In the genomic region with DNA sequence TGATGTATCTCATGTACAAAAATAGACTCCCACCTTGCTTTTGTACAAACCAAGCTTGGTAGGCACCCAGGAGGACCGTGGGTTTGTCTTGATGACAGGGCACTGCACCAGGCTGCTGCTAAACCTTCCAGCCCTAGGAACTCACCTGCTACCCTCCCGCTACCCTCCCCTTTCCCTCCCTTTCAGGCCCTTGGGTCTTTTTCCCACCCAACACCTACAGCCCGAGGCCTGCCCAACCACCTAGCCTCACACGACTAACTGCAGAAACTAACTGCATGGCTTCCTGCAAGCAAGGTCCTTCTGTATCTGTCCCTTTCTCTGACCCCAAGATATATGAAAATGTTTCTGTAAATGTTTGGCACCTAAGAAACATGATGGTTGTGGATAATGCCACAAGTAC, we compare ENCODE assay signal across 1 cellular context.
TF ChIP-seq lines count a peak whose summit lies in the region.

No MANE protein-coding gene starts in this region.

TF ChIP-seq in GM12891, 5 proteins besides CTCF, POLR2A, EP300 and RAD21:
- no peak for TF ChIP-seq POU2F2 (IDR thresholded peaks at IDR 0.05; ENCODE audit: low read depth, low read length)
- no peak for TF ChIP-seq POLR2AphosphoS5 (IDR thresholded peaks at IDR 0.05; ENCODE audit: low read depth, low read length)
- no peak for TF ChIP-seq SPI1 (IDR thresholded peaks at IDR 0.05; ENCODE audit: low read depth, low read length)
- TF ChIP-seq PAX5 (IDR thresholded peaks at IDR 0.05; ENCODE audit: insufficient read depth, low read length, severe bottlenecking), result no peak
- TF ChIP-seq TAF1 (IDR thresholded peaks at IDR 0.05; ENCODE audit: low read depth, low read length), result no peak
